ENCODE assay signal across 23 cellular contexts in the genomic region with DNA sequence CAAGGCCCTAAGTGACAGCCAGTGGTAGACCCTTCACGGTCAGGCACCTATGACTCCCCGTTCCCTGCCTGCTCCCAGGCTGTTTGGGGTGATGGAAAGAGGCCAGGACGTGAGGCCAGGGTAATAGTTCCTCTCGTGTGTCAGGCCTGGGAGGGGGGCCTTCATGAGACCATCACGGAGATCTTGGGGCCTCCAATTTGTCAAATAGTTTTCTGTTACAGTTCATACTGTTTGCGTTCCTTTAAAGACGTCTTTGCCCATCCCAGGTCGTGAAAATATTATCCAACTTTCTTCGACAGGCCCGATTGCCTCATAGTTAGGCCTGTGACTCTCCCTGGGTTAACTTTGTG.
DNase-seq lines count a peak whose midpoint lies in the region; ATAC-seq, FAIRE-seq and TF ChIP-seq lines count a peak whose summit lies in the region.
"Had no signal": no experiment of that assay in that cellular context is flagged by ENCODE, and none has a peak within 500 bp of the region (broad histone marks: within the 10 kb centered on the region; RNA-seq: fewer than 3 reads in every experiment).

No MANE protein-coding gene starts in this region.

- peak; percentile 1 for DNase-seq in activated T-cell treated with anti-CD3 and anti-CD28 coated beads, Interleukin-2, amount 50 U/mL, for 4 hours
- DNase-seq in activated T-cell treated with anti-CD3 and anti-CD28 coated beads, Interleukin-2, amount 50 U/mL, for 1 hour: no peak
- no peak for DNase-seq in K562 (ENCODE audit: extremely low read depth in 1 of 4, low spot score in 3 of 4)
- DNase-seq in left lobe of liver (ENCODE audit: low spot score): peak; percentile 28
- no peak for DNase-seq in neuronal stem cell (ENCODE audit: low spot score)
- DNase-seq in effector memory CD4-positive, alpha-beta T cell: no peak
- DNase-seq in A673 (ENCODE audit: low spot score): no peak
- DNase-seq: AML-193, GM23248, KBM-7, MG63, NCI-H1105 treated with DMSO at 0.1 percent for 48 hours, NCI-H2029, NCI-H446, NCI-H524 treated with DMSO at 0.1 percent for 48 hours, NCI-H774, SIG-M5 had no signal

- H2AK5ac ChIP-seq in neuronal stem cell (ENCODE audit: low read depth, low read length): no peak overlapping the region

- TF ChIP-seq CTCF in K562 (IDR thresholded peaks at IDR 0.05 in 2 of 3, conservative IDR thresholded peaks at IDR 0.05 in 1 of 3; ENCODE audit: insufficient read depth in 2 of 3, low read depth in 1 of 3, low read length in 3 of 3): no peak
- TF ChIP-seq CTCF in A673 (conservative IDR thresholded peaks at IDR 0.05; ENCODE audit: low read depth, low read length): no peak

- H3K9me1 ChIP-seq in K562 (ENCODE audit: control insufficient read depth, insufficient read depth, low read length): no peaks in the 10 kb centered on the region

- no peak overlapping the region for H4K8ac ChIP-seq in neuronal stem cell (ENCODE audit: low read depth, low read length)

- no peak for TF ChIP-seq RAD21 in K562 (CRISPR knock-in tag; conservative IDR thresholded peaks at IDR 0.05 in 1 of 2, IDR thresholded peaks at IDR 0.05 in 1 of 2)

- H2BK120ac ChIP-seq in neuronal stem cell (ENCODE audit: low read depth, low read length): no peak overlapping the region

- peak overlapping the region; percentile 91 for H2BK12ac ChIP-seq in neuronal stem cell (ENCODE audit: low read length)

- H3K23ac ChIP-seq in neuronal stem cell (ENCODE audit: low read depth, low read length, poor library complexity): no peak overlapping the region

- H3K4me2 ChIP-seq in K562 (ENCODE audit: insufficient read depth, low read length): no peak overlapping the region
- H3K4me2 ChIP-seq in neuronal stem cell (ENCODE audit: insufficient read depth, low read length, poor library complexity, severe bottlenecking): no peak overlapping the region
- H3K4me2 ChIP-seq: BLaER1 treated with 17β-estradiol and CSF1 and Interleukin-3, amounts not matched to agents 10 nM and 100 nM had no signal

- no peak overlapping the region for H3K27ac ChIP-seq in K562 (ENCODE audit: extremely low read depth, low read depth, low read length)
- no peak overlapping the region for H3K27ac ChIP-seq in neuronal stem cell (replicated peaks; ENCODE audit: low read length)
- H3K27ac ChIP-seq in effector memory CD4-positive, alpha-beta T cell (ENCODE audit: insufficient read depth, low read length, poor library complexity, severe bottlenecking): no peak overlapping the region
- no peak overlapping the region for H3K27ac ChIP-seq in A673 (ENCODE audit: low read depth, low read length, poor library complexity, severe bottlenecking)
- H3K27ac ChIP-seq: BLaER1 treated with 17β-estradiol and CSF1 and Interleukin-3, amounts not matched to agents 10 nM and 100 nM; GM23248 had no signal

- intact Hi-C loops in K562 (cut with micrococcal nuclease): no loop called here
- intact Hi-C loops in A673 (cut with micrococcal nuclease; ENCODE audit: unreplicated experiment): no loop called here

- H4K20me1 ChIP-seq in K562 (replicated peaks; ENCODE audit: control insufficient read depth, insufficient read depth, low read length): no peaks in the 10 kb centered on the region
- H4K20me1 ChIP-seq: BLaER1 treated with 17β-estradiol and CSF1 and Interleukin-3, amounts not matched to agents 10 nM and 100 nM had no signal

- peaks cover 3% of the 10 kb centered on the region for H3K9me3 Mint-ChIP-seq in activated T-cell treated with anti-CD3 and anti-CD28 coated beads, Interleukin-2, amount 50 U/mL, for 4 hours
- H3K9me3 Mint-ChIP-seq: CD4-positive, alpha-beta T cell had no signal

- in situ Hi-C loops in K562 (cut with MboI): no loop called here

- TF ChIP-seq EP300 in K562 (IDR thresholded peaks at IDR 0.05; ENCODE audit: low read length): no peak

- H3K9ac ChIP-seq in K562 (ENCODE audit: insufficient read depth in 1 of 2, low read depth in 2 of 2, low read length in 2 of 2) (peak overlapping the region in 1 of 2 experiments; percentile 6; a peak in 1 of 4 replicates), neuronal stem cell (ENCODE audit: low read depth, low read length, poor library complexity) (no peak overlapping the region)
- H3K9ac ChIP-seq: BLaER1 treated with 17β-estradiol and CSF1 and Interleukin-3, amounts not matched to agents 10 nM and 100 nM; GM23248 had no signal

- peak overlapping the region; percentile 29; the same call in 1 of the 2 replicates for H2AFZ ChIP-seq in K562 (ENCODE audit: low read depth, low read length)
- H2AFZ ChIP-seq in neuronal stem cell (ENCODE audit: low read length): no peak overlapping the region
- H2AFZ ChIP-seq: GM23248 had no signal

- no peak overlapping the region for H3K14ac ChIP-seq in neuronal stem cell (ENCODE audit: low read length)

- no peak for TF ChIP-seq POLR2A in K562 (conservative IDR thresholded peaks at IDR 0.05)

- H3K4me3 ChIP-seq in K562 (no peak overlapping the region), neuronal stem cell (ENCODE audit: low read length in 2 of 2) (no peak overlapping the region), A673 (ENCODE audit: low read depth, low read length, poor library complexity, severe bottlenecking) (no peak overlapping the region)
- H3K4me3 ChIP-seq in effector memory CD4-positive, alpha-beta T cell (ENCODE audit: insufficient read depth, low read depth, low read length, poor library complexity, severe bottlenecking): no peak overlapping the region
- H3K4me3 ChIP-seq: BLaER1 treated with 17β-estradiol and CSF1 and Interleukin-3, amounts not matched to agents 10 nM and 100 nM; GM23248; MG63 had no signal

- no peak overlapping the region for H4K91ac ChIP-seq in neuronal stem cell (ENCODE audit: low read depth, low read length, poor library complexity)

- H3K36me3 Mint-ChIP-seq in activated T-cell treated with anti-CD3 and anti-CD28 coated beads, Interleukin-2, amount 50 U/mL, for 4 hours (ENCODE audit: insufficient read depth): peaks cover 11% of the 10 kb centered on the region

- H3K27me3 ChIP-seq in K562 (ENCODE audit: control insufficient read depth in 2 of 2, insufficient read depth in 2 of 2, low read length in 2 of 2): no peaks in the 10 kb centered on the region
- H3K27me3 ChIP-seq in neuronal stem cell (ENCODE audit: control insufficient read depth in 3 of 3, insufficient read depth in 3 of 3, low read depth in 1 of 3, low read length in 3 of 3): no peaks in the 10 kb centered on the region
- no peaks in the 10 kb centered on the region for H3K27me3 ChIP-seq in effector memory CD4-positive, alpha-beta T cell (replicated peaks; ENCODE audit: control insufficient read depth, insufficient read depth, low read length, poor library complexity, severe bottlenecking)
- H3K27me3 ChIP-seq in A673 (replicated peaks; ENCODE audit: insufficient read depth, low read depth, low read length, poor library complexity): peaks cover 3% of the 10 kb centered on the region
- H3K27me3 ChIP-seq: BLaER1 treated with 17β-estradiol and CSF1 and Interleukin-3, amounts not matched to agents 10 nM and 100 nM; MG63 had no signal

- H3K27me3 Mint-ChIP-seq in activated T-cell treated with anti-CD3 and anti-CD28 coated beads, Interleukin-2, amount 50 U/mL, for 4 hours (ENCODE audit: low read depth): no peaks in the 10 kb centered on the region
- H3K27me3 Mint-ChIP-seq: CD4-positive, alpha-beta T cell had no signal

- H2BK15ac ChIP-seq in neuronal stem cell (ENCODE audit: low read length): no peak overlapping the region

- ATAC-seq in activated T-cell treated with anti-CD3 and anti-CD28 coated beads, Interleukin-2, amount 50 U/mL, for 4 hours: no peak
- ATAC-seq in K562 (no peak), left lobe of liver (no peak)

- peak overlapping the region; percentile 29 for H2BK5ac ChIP-seq in neuronal stem cell (ENCODE audit: low read length)

- H3K79me2 ChIP-seq in K562 (ENCODE audit: control insufficient read depth, insufficient read depth, low read length): no peaks in the 10 kb centered on the region

- peaks cover 5 to 17% of the 10 kb centered on the region in 2 experiments; a peak in 4 of 5 replicates for H3K4me1 ChIP-seq in K562 (replicated peaks in 1 of 2; ENCODE audit: control insufficient read depth in 2 of 2, insufficient read depth in 2 of 2, low read length in 2 of 2)
- H3K4me1 ChIP-seq in neuronal stem cell (ENCODE audit: control insufficient read depth in 2 of 2, insufficient read depth in 1 of 2, low read depth in 1 of 2, low read length in 2 of 2): no peaks in the 10 kb centered on the region
- no peaks in the 10 kb centered on the region for H3K4me1 ChIP-seq in effector memory CD4-positive, alpha-beta T cell (ENCODE audit: control insufficient read depth, insufficient read depth, low read length, poor library complexity, severe bottlenecking)
- H3K4me1 ChIP-seq in A673 (ENCODE audit: insufficient read depth, low read length, poor library complexity, severe bottlenecking): no peaks in the 10 kb centered on the region

- no TSS peak for BruUV-seq in K562 (replicated peaks; lab: Mats Ljungman, UMichigan)
- no TSS peak for BruUV-seq in A673 (replicated peaks; lab: Mats Ljungman, UMichigan)

- H3K36me3 ChIP-seq in K562 (ENCODE audit: control insufficient read depth, insufficient read depth, low read length) (no peaks in the 10 kb centered on the region), neuronal stem cell (replicated peaks in 1 of 2; ENCODE audit: control insufficient read depth in 2 of 2, insufficient read depth in 2 of 2, low read length in 2 of 2) (peaks cover 0 to 1% of the 10 kb centered on the region in 2 donors), A673 (ENCODE audit: insufficient read depth, low read length, poor library complexity, severe bottlenecking) (no peaks in the 10 kb centered on the region)
- H3K36me3 ChIP-seq in effector memory CD4-positive, alpha-beta T cell (ENCODE audit: control insufficient read depth, insufficient read depth, low read length): no peaks in the 10 kb centered on the region
- H3K36me3 ChIP-seq: BLaER1 treated with 17β-estradiol and CSF1 and Interleukin-3, amounts not matched to agents 10 nM and 100 nM; MG63 had no signal

- H3K18ac ChIP-seq in neuronal stem cell (ENCODE audit: low read length): peak overlapping the region; percentile 74

- 68% methylated on average over 10 of the region's 10 CpGs for WGBS in K562 (ENCODE audit: insufficient coverage, low coverage, missing lambda C conversion rate)
- no CpG with 5 or more reads among the region's 10 CpGs for WGBS in neuronal stem cell (ENCODE audit: extremely low coverage in 2 of 2, insufficient read length in 2 of 2, insufficient replicate concordance in 1 of 2), 2 donors

- no peak overlapping the region for H3K4me3 Mint-ChIP-seq in activated T-cell treated with anti-CD3 and anti-CD28 coated beads, Interleukin-2, amount 50 U/mL, for 4 hours
- H3K4me3 Mint-ChIP-seq: CD4-positive, alpha-beta T cell had no signal

- H3K9me3 ChIP-seq in K562 (replicated peaks; ENCODE audit: control insufficient read depth, insufficient read depth, low read depth, low read length): no peaks in the 10 kb centered on the region
- peaks cover 0 to 3% of the 10 kb centered on the region in 2 donors for H3K9me3 ChIP-seq in neuronal stem cell (replicated peaks in 1 of 2; ENCODE audit: control insufficient read depth in 2 of 2, insufficient read depth in 1 of 2, low read depth in 1 of 2, low read length in 2 of 2)
- H3K9me3 ChIP-seq in effector memory CD4-positive, alpha-beta T cell (ENCODE audit: control insufficient read depth, low read length): no peaks in the 10 kb centered on the region
- H3K9me3 ChIP-seq in A673 (ENCODE audit: low read depth, low read length, poor library complexity, severe bottlenecking): no peaks in the 10 kb centered on the region
- H3K9me3 ChIP-seq: MG63 had no signal

- no peak for FAIRE-seq in K562 (lab: Jason Lieb, UNC)
- FAIRE-seq: A204.1, D721Med, HepG2, RCC 7860 had no signal

- no peaks in the 10 kb centered on the region for H3K79me1 ChIP-seq in neuronal stem cell (ENCODE audit: low read depth, low read length)

- no peaks in the 10 kb centered on the region for H3K4me1 Mint-ChIP-seq in activated T-cell treated with anti-CD3 and anti-CD28 coated beads, Interleukin-2, amount 50 U/mL, for 4 hours (ENCODE audit: low read depth)

- H3K4ac ChIP-seq in neuronal stem cell (ENCODE audit: low read length): no peak overlapping the region

- POLR2A ChIA-PET in K562 (lab: Yijun Ruan, JAX) (no interaction called here), A673 (lab: Charles Lee; ENCODE audit: low non-redundant PET) (no interaction called here)

- CTCF ChIA-PET in K562 (lab: Yijun Ruan, JAX; ENCODE audit: low intra/inter-chr PET ratio) (no interaction called here), A673 (lab: Charles Lee) (no interaction called here)

Comparison
In these comparisons a context has a peak if more than half of its experiments do, and no peak if none do; other contexts are left out.
1. DNase-seq: peak in activated T-cell treated with anti-CD3 and anti-CD28 coated beads, Interleukin-2, amount 50 U/mL, for 4 hours (single experiment) and left lobe of liver (single experiment); none in activated T-cell treated with anti-CD3 and anti-CD28 coated beads, Interleukin-2, amount 50 U/mL, for 1 hour (single experiment), K562 (0 of 4), neuronal stem cell (single experiment), effector memory CD4-positive, alpha-beta T cell (0 of 3) and A673 (single experiment).